Comparison of ENCODE assay signal across 1 cellular context in the genomic region with DNA sequence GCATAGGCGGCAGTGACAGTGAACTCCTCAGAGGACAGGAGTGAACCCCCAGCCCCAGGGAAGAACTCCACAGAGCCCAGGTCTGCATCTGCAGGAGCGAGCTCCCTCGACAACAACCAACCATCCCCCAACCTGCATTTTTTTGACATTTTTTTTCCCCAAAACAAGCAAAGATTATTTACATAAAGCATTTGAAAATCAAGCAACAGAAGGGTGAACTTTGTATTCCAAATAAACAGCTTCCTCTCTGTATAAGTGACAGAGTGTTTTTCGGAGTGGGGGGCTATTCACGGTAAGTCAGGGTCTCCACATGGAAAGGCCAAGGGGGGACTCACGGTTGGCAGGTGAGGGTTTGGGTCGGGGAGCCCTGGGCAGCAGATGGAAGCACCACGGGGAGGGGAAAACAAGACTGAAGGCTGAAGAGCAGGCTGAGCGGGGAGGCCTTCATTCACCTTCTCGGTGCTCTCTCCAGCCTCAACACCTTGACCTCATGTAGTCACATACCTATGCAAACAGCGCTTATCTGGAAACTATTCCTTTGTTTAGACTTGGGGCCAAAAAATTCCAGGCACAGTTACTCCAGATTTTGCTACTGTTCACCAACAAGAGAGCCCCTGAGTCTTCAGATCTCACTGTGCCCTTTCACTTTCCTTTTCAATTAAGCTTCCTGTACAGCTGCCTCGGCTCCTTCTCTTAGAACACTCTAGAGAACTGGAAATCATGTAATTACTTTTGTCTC.
TF ChIP-seq lines count a peak whose summit lies in the region.

No MANE protein-coding gene starts in this region.

TF ChIP-seq in A549, 52 proteins besides CTCF, POLR2A, EP300 and RAD21 (continued from another document):
- TF ChIP-seq, protein P1, sequence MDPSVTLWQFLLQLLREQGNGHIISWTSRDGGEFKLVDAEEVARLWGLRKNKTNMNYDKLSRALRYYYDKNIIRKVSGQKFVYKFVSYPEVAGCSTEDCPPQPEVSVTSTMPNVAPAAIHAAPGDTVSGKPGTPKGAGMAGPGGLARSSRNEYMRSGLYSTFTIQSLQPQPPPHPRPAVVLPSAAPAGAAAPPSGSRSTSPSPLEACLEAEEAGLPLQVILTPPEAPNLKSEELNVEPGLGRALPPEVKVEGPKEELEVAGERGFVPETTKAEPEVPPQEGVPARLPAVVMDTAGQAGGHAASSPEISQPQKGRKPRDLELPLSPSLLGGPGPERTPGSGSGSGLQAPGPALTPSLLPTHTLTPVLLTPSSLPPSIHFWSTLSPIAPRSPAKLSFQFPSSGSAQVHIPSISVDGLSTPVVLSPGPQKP (IDR thresholded peaks at IDR 0.05; ENCODE audit: low read depth, low read length), result no peak
- TF ChIP-seq TFCP2L1 (CRISPR knock-in tag; IDR thresholded peaks at IDR 0.05), result no peak
- TF ChIP-seq KDM1A (IDR thresholded peaks at IDR 0.05; ENCODE audit: low read depth), result no peak
- TF ChIP-seq, protein P2, sequence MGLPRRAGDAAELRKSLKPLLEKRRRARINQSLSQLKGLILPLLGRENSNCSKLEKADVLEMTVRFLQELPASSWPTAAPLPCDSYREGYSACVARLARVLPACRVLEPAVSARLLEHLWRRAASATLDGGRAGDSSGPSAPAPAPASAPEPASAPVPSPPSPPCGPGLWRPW (IDR thresholded peaks at IDR 0.05), result no peak
- no peak for TF ChIP-seq MYC (IDR thresholded peaks at IDR 0.05; ENCODE audit: borderline replicate concordance, low read length)
- TF ChIP-seq CEBPB (IDR thresholded peaks at IDR 0.05), result no peak
